ENCODE assay signal across 15 cellular contexts in genomic region chr9:126423022-126423708, GRCh38.
DNase-seq lines count a peak whose midpoint lies in the region; ATAC-seq and TF ChIP-seq lines count a peak whose summit lies in the region.
"Had no signal": no experiment of that assay in that cellular context is flagged by ENCODE, and none has a peak within 500 bp of the region (broad histone marks: within the 10 kb centered on the region; RNA-seq: fewer than 3 reads in every experiment).

No MANE protein-coding gene starts in this region.

- peaks cover 23 to 35% (median 23%) of the 10 kb centered on the region in 3 donors for H3K4me1 Mint-ChIP-seq in T-cell
- H3K4me1 Mint-ChIP-seq: neural crest cell had no signal

- H3K4me3 ChIP-seq in HL-60 (replicated peaks; ENCODE audit: insufficient read depth, low read length) (no peak overlapping the region), neutrophil (ENCODE audit: low read depth in 1 of 2, low read length in 1 of 2) (peak overlapping the region; percentile 42 to 46), H7 (ENCODE audit: insufficient read depth, low read depth, low read length) (no peak overlapping the region)

- peak overlapping the region; percentile 21 to 66 for H3K27ac Mint-ChIP-seq in T-cell
- H3K27ac Mint-ChIP-seq: activated T-helper 1 cell treated with anti-CD3 and anti-CD28 coated beads, Interleukin-12 subunit alpha, Interleukin-12 subunit beta, Interleukin-2, Interleukin-4 antibody, amounts not matched to agents 30 ng/mL and 10 ng/mL and 1 ng/mL, durations not matched to agents 14 hours and 24 hours and 36 hours had no signal

- TF ChIP-seq CTCF in HL-60 (IDR thresholded peaks at IDR 0.05; ENCODE audit: insufficient read depth, low read length) (no peak), neutrophil (IDR thresholded peaks at IDR 0.05) (no peak)

- peaks cover 24% of the 10 kb centered on the region for H3K36me3 Mint-ChIP-seq in T-cell

- peak; percentile 57 for DNase-seq in activated CD8-positive, alpha-beta memory T cell treated with anti-CD3 and anti-CD28 coated beads for 24 hours
- no peak for DNase-seq in activated CD8-positive, alpha-beta memory T cell treated with anti-CD3 and anti-CD28 coated beads, Interleukin-2, amount 50 U/mL, for 4 hours
- DNase-seq in HL-60 (ENCODE audit: low read depth in 1 of 2, low spot score in 1 of 2) (peak in 1 of 2 experiments; percentile 67), T-cell (peak in 12 of 34 experiments; percentile 4 to 37 (median 12)), H7 (no peak), inferior parietal cortex (ENCODE audit: extremely low spot score) (no peak)
- DNase-seq: activated CD4-positive, alpha-beta T cell treated with anti-CD3 and anti-CD28 coated beads, Interleukin-2, amount 50 U/mL, for 1 hour; cortex of kidney; erythroblast; mesenchymal stem cell; NCI-H2171 had no signal

- CTCF ChIA-PET in T-cell (lab: Charles Lee) = interaction anchor here in 1 of 2 donors (0.5 kb wide), 1 partner anchor 118 kb away, joined by 5 read pairs; no protein-coding TSS in a partner anchor

- POLR2A ChIA-PET in T-cell (lab: Charles Lee) = no interaction called here

- peak overlapping the region in 1 of 3 donors; percentile 47 for H3K4me3 Mint-ChIP-seq in T-cell
- H3K4me3 Mint-ChIP-seq: activated T-helper 1 cell treated with anti-CD3 and anti-CD28 coated beads, Interleukin-12 subunit alpha, Interleukin-12 subunit beta, Interleukin-2, Interleukin-4 antibody, amounts not matched to agents 30 ng/mL and 10 ng/mL and 1 ng/mL, durations not matched to agents 14 hours and 24 hours and 36 hours; neural crest cell had no signal

- peak overlapping the region; percentile 69 for H3K27ac ChIP-seq in HL-60 (replicated peaks)
- H3K27ac ChIP-seq in neutrophil = peak overlapping the region; percentile 81

- no peaks in the 10 kb centered on the region for H3K9me3 ChIP-seq in neutrophil

- H3K4me1 ChIP-seq in neutrophil (ENCODE audit: control insufficient read depth in 1 of 2, insufficient read depth in 1 of 2, low read depth in 1 of 2, low read length in 1 of 2) = peaks cover 83 to 88% of the 10 kb centered on the region in 2 experiments

- H3K36me3 ChIP-seq in neutrophil (no peaks in the 10 kb centered on the region), H7 (replicated peaks; ENCODE audit: control insufficient read depth, insufficient read depth, low read length) (no peaks in the 10 kb centered on the region)

- H3K27me3 Mint-ChIP-seq in T-cell = no peaks in the 10 kb centered on the region

- ATAC-seq in T-cell (replicated peaks in 1 of 4) (peak; percentile 73 to 96 (median 80)), HG03521 (IDR thresholded peaks at IDR 0.05; ENCODE audit: unreplicated experiment) (no peak)

- H3K9me3 Mint-ChIP-seq in T-cell = no peaks in the 10 kb centered on the region
- H3K9me3 Mint-ChIP-seq: activated T-helper 1 cell treated with anti-CD3 and anti-CD28 coated beads, Interleukin-12 subunit alpha, Interleukin-12 subunit beta, Interleukin-2, Interleukin-4 antibody, amounts not matched to agents 30 ng/mL and 10 ng/mL and 1 ng/mL, durations not matched to agents 14 hours and 24 hours and 36 hours; neural crest cell had no signal

- H3K27me3 ChIP-seq in HL-60 (ENCODE audit: insufficient read depth, poor library complexity, severe bottlenecking) (no peaks in the 10 kb centered on the region), neutrophil (no peaks in the 10 kb centered on the region), H7 (ENCODE audit: control insufficient read depth, insufficient read depth, low read length) (no peaks in the 10 kb centered on the region; the same call in 1 of the 2 replicates)

Comparison
In these comparisons a context has a peak if more than half of its experiments do, and no peak if none do; other contexts are left out.
1. H3K4me3 ChIP-seq: peak in neutrophil (2 of 2); none in HL-60 (single experiment) and H7 (single experiment).